Comparison of ENCODE assay signal across 20 cellular contexts in the genomic region with DNA sequence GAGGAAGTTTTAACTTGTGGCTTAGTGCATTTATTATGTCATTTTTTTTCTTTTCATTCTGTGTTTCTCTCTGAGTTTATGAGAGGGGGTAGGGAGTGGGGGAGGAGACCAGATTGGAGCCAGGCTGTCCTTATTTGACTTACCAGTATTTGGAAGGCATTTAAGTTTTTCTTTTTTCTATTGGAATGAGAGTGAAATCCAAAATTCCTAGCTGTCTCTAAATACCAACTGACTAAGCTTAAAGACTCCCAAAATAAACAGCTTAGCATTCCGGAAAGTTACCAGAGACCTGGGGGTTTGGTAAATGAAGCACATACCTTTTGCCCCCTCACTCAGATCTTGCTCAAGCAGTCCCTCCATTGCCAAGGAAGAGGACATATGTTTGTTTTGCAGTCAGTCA.
DNase-seq lines count a peak whose midpoint lies in the region; ATAC-seq, FAIRE-seq and TF ChIP-seq lines count a peak whose summit lies in the region.
"Had no signal": no experiment of that assay in that cellular context is flagged by ENCODE, and none has a peak within 500 bp of the region (broad histone marks: within the 10 kb centered on the region; RNA-seq: fewer than 3 reads in every experiment).

No MANE protein-coding gene starts in this region.

- no peak for FAIRE-seq in GM12892 (lab: Jason Lieb, UNC)
- FAIRE-seq: GM12891, pancreas, RCC 7860 had no signal

- H3K36me3 ChIP-seq in left ventricle myocardium inferior = no peaks in the 10 kb centered on the region
- H3K36me3 ChIP-seq in skeletal muscle satellite cell (ENCODE audit: insufficient read depth, low read length) = no peaks in the 10 kb centered on the region
- H3K36me3 ChIP-seq: pancreas had no signal

- peak; percentile 84 for DNase-seq in GM03348 (ENCODE audit: low spot score)
- DNase-seq in astrocyte of the cerebellum (ENCODE audit: low read depth) = peak; percentile 94
- no peak for DNase-seq in left ventricle myocardium inferior
- no peak for DNase-seq in activated CD4-positive, CD25-positive, alpha-beta regulatory T cell treated with anti-CD3 and anti-CD28 coated beads, Interleukin-2, amount 50 U/mL, for 72 hours
- no peak for DNase-seq in GM12892 (ENCODE audit: insufficient read length)
- DNase-seq in foreskin keratinocyte = no peak
- DNase-seq: activated CD4-positive, alpha-beta T cell treated with anti-CD3 and anti-CD28 coated beads for 1 hour; activated T-cell treated with anti-CD3 and anti-CD28 coated beads for 4 hours; CD4-positive, alpha-beta T cell; erythroblast; Kasumi-1; midbrain; NCI-H2029; NCI-H748 treated with DMSO at 0.1 percent for 48 hours; pancreas; stimulated activated CD4-positive, alpha-beta T cell treated with anti-CD3 and anti-CD28 coated beads, Interleukin-15, amount 100 ng/mL, for 24 hours had no signal

- ATAC-seq in foreskin keratinocyte (no peak), GM18498 (IDR thresholded peaks at IDR 0.05; ENCODE audit: unreplicated experiment) (no peak)
- ATAC-seq: pancreas had no signal

- in situ Hi-C loops in astrocyte of the cerebellum (cut with HindIII; ENCODE audit: low sequenced_read_pairs) = no loop called here

- peak overlapping the region; percentile 35 for H3K9ac ChIP-seq in skeletal muscle satellite cell (ENCODE audit: low read depth, low read length)

- H3K4me1 ChIP-seq in left ventricle myocardium inferior (no peaks in the 10 kb centered on the region), skeletal muscle satellite cell (ENCODE audit: control insufficient read depth, insufficient read depth, low read length) (peaks cover 36% of the 10 kb centered on the region), foreskin keratinocyte (no peaks in the 10 kb centered on the region)
- H3K4me1 ChIP-seq: pancreas had no signal

- intact Hi-C loops in left ventricle myocardium inferior (cut with micrococcal nuclease) = no loop called here

- H3K4me2 ChIP-seq in skeletal muscle satellite cell (ENCODE audit: low read length) = peak overlapping the region; percentile 31

- H3K27me3 ChIP-seq in left ventricle myocardium inferior (ENCODE audit: low read depth) (peaks cover 25% of the 10 kb centered on the region), skeletal muscle satellite cell (ENCODE audit: control insufficient read depth, insufficient read depth, low read length) (no peaks in the 10 kb centered on the region), foreskin keratinocyte (peaks cover 24% of the 10 kb centered on the region)

- H3K27ac ChIP-seq in left ventricle myocardium inferior (replicated peaks) = peak overlapping the region; percentile 30
- no peak overlapping the region for H3K27ac ChIP-seq in foreskin keratinocyte
- H3K27ac ChIP-seq: pancreas had no signal

- H3K9me3 ChIP-seq in left ventricle myocardium inferior (replicated peaks) (no peaks in the 10 kb centered on the region), skeletal muscle satellite cell (replicated peaks; ENCODE audit: low read length) (no peaks in the 10 kb centered on the region)
- H3K9me3 ChIP-seq: pancreas had no signal

- no peak for TF ChIP-seq POLR2A in GM12892 (IDR thresholded peaks at IDR 0.05; ENCODE audit: low read depth, low read length)

- H3K4me3 ChIP-seq in astrocyte of the cerebellum (ENCODE audit: low read depth, low read length) (no peak overlapping the region), left ventricle myocardium inferior (no peak overlapping the region), skeletal muscle satellite cell (ENCODE audit: low read length) (no peak overlapping the region)
- H3K4me3 ChIP-seq: pancreas had no signal

- TF ChIP-seq CTCF in astrocyte of the cerebellum (IDR thresholded peaks at IDR 0.05; ENCODE audit: low read depth, low read length, missing control alignments) = no peak
- TF ChIP-seq CTCF in left ventricle myocardium inferior (IDR thresholded peaks at IDR 0.05; ENCODE audit: borderline replicate concordance) = no peak
- no peak for TF ChIP-seq CTCF in foreskin keratinocyte (conservative IDR thresholded peaks at IDR 0.05)

Comparison
In these comparisons a context has a peak if more than half of its experiments do, and no peak if none do; other contexts are left out.
1. DNase-seq: peak in GM03348 (single experiment) and astrocyte of the cerebellum (single experiment); none in left ventricle myocardium inferior (single experiment), activated CD4-positive, CD25-positive, alpha-beta regulatory T cell treated with anti-CD3 and anti-CD28 coated beads, Interleukin-2, amount 50 U/mL, for 72 hours (single experiment), GM12892 (single experiment) and foreskin keratinocyte (0 of 2).